Comparison of ENCODE assay signal across 21 cellular contexts in the genomic region with DNA sequence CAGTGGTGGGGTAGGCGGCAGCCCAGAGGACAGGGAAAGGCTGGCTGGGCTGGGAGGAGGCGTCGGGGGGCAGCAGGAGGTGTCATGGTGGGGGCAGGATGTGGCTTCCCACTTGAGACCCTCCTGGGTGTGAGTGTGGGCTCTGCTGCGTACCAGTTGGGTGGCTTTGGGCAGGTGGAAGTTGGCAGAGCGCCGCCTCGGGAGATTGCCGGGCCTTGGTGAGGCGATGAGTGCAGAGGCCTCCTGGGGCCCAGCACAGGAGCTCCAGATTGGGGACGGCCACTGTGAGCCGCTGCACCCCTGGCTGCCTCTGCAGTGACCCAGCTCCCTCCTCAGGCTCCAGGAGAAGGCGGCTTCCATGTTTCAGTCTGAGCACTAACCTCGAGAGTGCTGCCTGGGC. TPM values are rescaled to one million over a fixed set of nuclear protein-coding genes. Genes with fewer than 3 reads are reported as not detected.
DNase-seq lines count a peak whose midpoint lies in the region; ATAC-seq, FAIRE-seq and TF ChIP-seq lines count a peak whose summit lies in the region.
"Had no signal": no experiment of that assay in that cellular context is flagged by ENCODE, and none has a peak within 500 bp of the region (broad histone marks: within the 10 kb centered on the region; RNA-seq: fewer than 3 reads in every experiment).

No MANE protein-coding gene starts in this region.

- H3F3A ChIP-seq in GM23248 (ENCODE audit: insufficient read depth), result no peaks in the 10 kb centered on the region

- H2AFZ ChIP-seq in GM23248, result no peak overlapping the region

- no peak overlapping the region for H3K4me3 ChIP-seq in right cardiac atrium (ENCODE audit: low read length)
- H3K4me3 ChIP-seq in SJCRH30, result no peak overlapping the region
- no peak overlapping the region for H3K4me3 ChIP-seq in GM23248

- intact Hi-C loops in Right ventricle myocardium superior (cut with DNase I), result no loop called here
- intact Hi-C loops in right cardiac atrium (cut with DNase I), result no loop called here

- no peak overlapping the region for H3K9ac ChIP-seq in GM23248

- H3K36me3 ChIP-seq in SJCRH30 (no peaks in the 10 kb centered on the region), GM23248 (ENCODE audit: low read depth) (no peaks in the 10 kb centered on the region)

- WGBS in right cardiac atrium, result 95% methylated on average over 13 of the region's 13 CpGs
- 94 to 98% methylated on average over 9 to 13 of the region's 13 CpGs for WGBS in GM23248 (ENCODE audit: low coverage in 1 of 2, low lambda C conversion rate in 2 of 2, missing lambda C conversion rate in 2 of 2), 2 experiments

- H3K9me2 ChIP-seq in GM23248 (ENCODE audit: insufficient read depth), result no peaks in the 10 kb centered on the region

- H3K9me3 ChIP-seq in right cardiac atrium (ENCODE audit: control insufficient read depth, low read length) (no peaks in the 10 kb centered on the region), SJCRH30 (replicated peaks) (no peaks in the 10 kb centered on the region), GM23248 (ENCODE audit: low read depth) (no peaks in the 10 kb centered on the region)
- H3K9me3 ChIP-seq: BE2C had no signal

- no peaks in the 10 kb centered on the region for H4K20me1 ChIP-seq in GM23248 (ENCODE audit: insufficient read depth)

- peaks cover 42% of the 10 kb centered on the region for H3K79me2 ChIP-seq in GM23248 (ENCODE audit: insufficient read depth)

- H3K4me2 ChIP-seq in GM23248 (ENCODE audit: unreplicated experiment), result no peak overlapping the region

- no peak overlapping the region for H3K27ac ChIP-seq in right cardiac atrium (ENCODE audit: low read length)
- peak overlapping the region; percentile 41 for H3K27ac ChIP-seq in SJCRH30
- H3K27ac ChIP-seq in layer of hippocampus (ENCODE audit: low read depth, low read length), result peak overlapping the region; percentile 42
- H3K27ac ChIP-seq in substantia nigra (ENCODE audit: low read depth, low read length, poor library complexity, severe bottlenecking), result peak overlapping the region; percentile 9
- no peak overlapping the region for H3K27ac ChIP-seq in GM23248

- no peak for TF ChIP-seq POLR2A in GM12892 (IDR thresholded peaks at IDR 0.05; ENCODE audit: low read depth, low read length)

- H3K27me3 ChIP-seq in right cardiac atrium (ENCODE audit: control insufficient read depth, insufficient read depth), result no peaks in the 10 kb centered on the region
- no peaks in the 10 kb centered on the region for H3K27me3 ChIP-seq in SJCRH30
- no peaks in the 10 kb centered on the region for H3K27me3 ChIP-seq in layer of hippocampus (ENCODE audit: control insufficient read depth, insufficient read depth, low read length)
- H3K27me3 ChIP-seq in GM23248 (replicated peaks; ENCODE audit: insufficient read depth), result no peaks in the 10 kb centered on the region
- H3K27me3 ChIP-seq: BE2C had no signal

- H3K4me1 ChIP-seq in right cardiac atrium (ENCODE audit: control insufficient read depth, insufficient read depth, low read length) (peaks cover 3% of the 10 kb centered on the region), SJCRH30 (peaks cover 28% of the 10 kb centered on the region), GM23248 (ENCODE audit: insufficient read depth) (peaks cover 12% of the 10 kb centered on the region)
- H3K4me1 ChIP-seq: BE2C had no signal

- no peak for DNase-seq in Right ventricle myocardium superior
- DNase-seq in right cardiac atrium, result no peak
- DNase-seq in SJCRH30, result no peak
- no peak for DNase-seq in substantia nigra (lab: John Stamatoyannopoulos, UW)
- DNase-seq in GM23248, result no peak
- no peak for DNase-seq in GM12892 (ENCODE audit: insufficient read length)
- no peak for DNase-seq in SIG-M5 (lab: John Stamatoyannopoulos, UW)
- DNase-seq: 8988T; BE2C; CD8-positive, alpha-beta memory T cell; DMS 273 treated with DMSO at 0.1 percent for 48 hours; GF-D8; KG1; NCI-H1417 treated with DMSO at 0.1 percent for 48 hours; NCI-H1930; NCI-H2171; NCI-H446; NCI-H69; RPMI8226 had no signal

- ATAC-seq in Right ventricle myocardium superior (ENCODE audit: poor library complexity) (peak; percentile 47), right cardiac atrium (no peak)

- FAIRE-seq in GM12892 (lab: Jason Lieb, UNC), result no peak
- FAIRE-seq: GM12891 had no signal

- in situ Hi-C loops in GM23248 (cut with MboI), result no loop called here

RNA-seq across cellular contexts. Expression of a gene that starts 13.8 kb away (rescaled TPM):
- total RNA-seq in Right ventricle myocardium superior, result 22.9 TPM
- total RNA-seq in right cardiac atrium, result 1 to 10 TPM; 4.0 to 5.8 (median 4.6) TPM
- polyA plus RNA-seq in right cardiac atrium, result 6.8 TPM
- total RNA-seq in SJCRH30 (2014; rRNA removed; shearing (Covaris generic)), result 14.9 and 17.2 TPM in 2 replicates
- total RNA-seq in GM23248 (2014; rRNA removed; shearing (Covaris generic)), result 33.7 and 65.3 TPM in 2 replicates
- polyA plus RNA-seq in GM23248 (2016; fragmentation: Nextera tagmentation; extraction: Ambion mirVana), result 26.9 and 32.0 TPM in 2 replicates
- 2.9 TPM for polyA plus RNA-seq in GM12892 (2012; ENCODE audit: missing spikeins)

Comparison
In these comparisons a context has a peak if more than half of its experiments do, and no peak if none do; other contexts are left out.
1. H3K27ac ChIP-seq: peak in SJCRH30 (single experiment), layer of hippocampus (single experiment) and substantia nigra (single experiment); none in right cardiac atrium (single experiment) and GM23248 (single experiment).